8 cellular contexts compared by ENCODE assay signal in the genomic region with DNA sequence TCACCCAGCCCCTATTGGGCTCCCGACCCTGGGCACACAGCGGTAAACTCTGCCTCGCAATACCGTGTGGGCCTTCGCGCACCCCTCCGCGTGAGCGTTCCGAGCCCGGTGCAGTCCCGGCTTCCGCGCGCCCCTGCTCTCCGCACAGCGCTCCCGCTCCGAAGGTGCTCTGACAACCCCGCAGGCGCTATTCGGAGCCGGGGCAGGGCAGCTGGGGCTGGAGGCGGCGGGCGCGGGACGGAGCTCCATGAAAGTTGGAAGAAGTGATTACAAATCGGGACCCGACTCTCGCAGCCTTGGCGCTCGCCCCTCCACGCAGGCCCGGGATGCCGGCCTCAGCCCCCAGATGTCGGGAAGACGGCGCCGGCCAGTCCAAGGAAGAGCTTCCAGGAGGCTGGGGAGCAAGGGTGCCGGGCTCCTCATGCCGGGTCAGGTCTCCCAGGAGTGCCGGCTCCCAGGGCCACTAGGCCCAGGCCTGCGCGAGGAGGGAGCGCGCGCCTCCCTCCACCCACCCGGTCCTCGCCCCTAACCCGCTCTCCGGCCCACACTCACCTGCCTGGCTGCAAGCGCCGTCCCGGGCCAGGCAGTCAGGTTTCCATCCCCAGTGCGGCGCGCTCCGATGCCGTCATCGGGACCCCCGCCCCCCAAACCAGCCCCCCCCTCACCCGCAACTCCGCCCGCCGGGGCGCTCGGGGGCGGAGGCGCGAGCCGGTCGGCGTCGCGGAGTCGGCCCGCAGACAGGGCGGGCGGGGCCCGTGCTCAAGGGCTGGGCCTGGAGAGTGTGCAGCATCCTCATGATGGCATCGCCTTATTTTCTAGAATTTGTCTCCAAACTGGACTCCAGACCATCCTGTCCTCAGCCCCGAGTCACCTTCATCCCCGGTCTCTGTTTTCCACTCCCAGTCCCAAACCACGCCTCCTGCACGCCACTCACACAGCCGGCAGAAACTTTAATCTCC. TPM values are rescaled to one million over a fixed set of nuclear protein-coding genes. Genes with fewer than 3 reads are reported as not detected.
DNase-seq lines count a peak whose midpoint lies in the region; ATAC-seq and TF ChIP-seq lines count a peak whose summit lies in the region.

A gene with protein sequence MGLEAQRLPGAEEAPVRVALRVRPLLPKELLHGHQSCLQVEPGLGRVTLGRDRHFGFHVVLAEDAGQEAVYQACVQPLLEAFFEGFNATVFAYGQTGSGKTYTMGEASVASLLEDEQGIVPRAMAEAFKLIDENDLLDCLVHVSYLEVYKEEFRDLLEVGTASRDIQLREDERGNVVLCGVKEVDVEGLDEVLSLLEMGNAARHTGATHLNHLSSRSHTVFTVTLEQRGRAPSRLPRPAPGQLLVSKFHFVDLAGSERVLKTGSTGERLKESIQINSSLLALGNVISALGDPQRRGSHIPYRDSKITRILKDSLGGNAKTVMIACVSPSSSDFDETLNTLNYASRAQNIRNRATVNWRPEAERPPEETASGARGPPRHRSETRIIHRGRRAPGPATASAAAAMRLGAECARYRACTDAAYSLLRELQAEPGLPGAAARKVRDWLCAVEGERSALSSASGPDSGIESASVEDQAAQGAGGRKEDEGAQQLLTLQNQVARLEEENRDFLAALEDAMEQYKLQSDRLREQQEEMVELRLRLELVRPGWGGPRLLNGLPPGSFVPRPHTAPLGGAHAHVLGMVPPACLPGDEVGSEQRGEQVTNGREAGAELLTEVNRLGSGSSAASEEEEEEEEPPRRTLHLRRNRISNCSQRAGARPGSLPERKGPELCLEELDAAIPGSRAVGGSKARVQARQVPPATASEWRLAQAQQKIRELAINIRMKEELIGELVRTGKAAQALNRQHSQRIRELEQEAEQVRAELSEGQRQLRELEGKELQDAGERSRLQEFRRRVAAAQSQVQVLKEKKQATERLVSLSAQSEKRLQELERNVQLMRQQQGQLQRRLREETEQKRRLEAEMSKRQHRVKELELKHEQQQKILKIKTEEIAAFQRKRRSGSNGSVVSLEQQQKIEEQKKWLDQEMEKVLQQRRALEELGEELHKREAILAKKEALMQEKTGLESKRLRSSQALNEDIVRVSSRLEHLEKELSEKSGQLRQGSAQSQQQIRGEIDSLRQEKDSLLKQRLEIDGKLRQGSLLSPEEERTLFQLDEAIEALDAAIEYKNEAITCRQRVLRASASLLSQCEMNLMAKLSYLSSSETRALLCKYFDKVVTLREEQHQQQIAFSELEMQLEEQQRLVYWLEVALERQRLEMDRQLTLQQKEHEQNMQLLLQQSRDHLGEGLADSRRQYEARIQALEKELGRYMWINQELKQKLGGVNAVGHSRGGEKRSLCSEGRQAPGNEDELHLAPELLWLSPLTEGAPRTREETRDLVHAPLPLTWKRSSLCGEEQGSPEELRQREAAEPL (N-terminal part only) (minus strand): TSS at position 621 of the 959 bp plus-strand sequence. CDS start 2,537 bp downstream, outside the sequence.

- H3K4me3 ChIP-seq in astrocyte of the cerebellum (ENCODE audit: low read depth, low read length) (peak within 1 kb of the TSS; percentile 76), iPS-11a (ENCODE audit: low read depth, low read length) (peak within 1 kb of the TSS; percentile 76), gastrocnemius medialis (peak within 1 kb of the TSS; percentile 57 to 71 (median 64))

- H3K36me3 ChIP-seq in gastrocnemius medialis, result no peaks in the 10 kb centered on the region

- intact Hi-C loops in gastrocnemius medialis (cut with DNase I; ENCODE audit: low total_unique reads), result no loop called here

- TF ChIP-seq CTCF in astrocyte of the cerebellum (IDR thresholded peaks at IDR 0.05; ENCODE audit: low read depth, low read length, missing control alignments), result no peak
- TF ChIP-seq CTCF in gastrocnemius medialis (IDR thresholded peaks at IDR 0.05 in 4 of 5, conservative IDR thresholded peaks at IDR 0.05 in 1 of 5), result no peak

- DNase-seq in NCI-H748 (lab: John Stamatoyannopoulos, UW; ENCODE audit: unreplicated experiment) (peak; percentile 56), NCI-H748 treated with DMSO at 0.1 percent for 48 hours (lab: John Stamatoyannopoulos, UW) (no peak), NCI-H146 treated with DMSO at 0.1 percent for 48 hours (lab: John Stamatoyannopoulos, UW; ENCODE audit: unreplicated experiment) (peak; percentile 2), astrocyte of the cerebellum (ENCODE audit: low read depth) (peak; percentile 13), gastrocnemius medialis (no peak)

- H3K4me1 ChIP-seq in gastrocnemius medialis, result peaks cover 4 to 10% of the 10 kb centered on the region in 2 donors

- in situ Hi-C loops in astrocyte of the cerebellum (cut with HindIII; ENCODE audit: low sequenced_read_pairs) (no loop called here), gastrocnemius medialis (cut with MboI; ENCODE audit: low sequenced_read_pairs in 4 of 4) (no loop called here)

- H3K27ac ChIP-seq in gastrocnemius medialis, result peak within 1 kb of the TSS in 2 of 4 donors; percentile 5 to 9

- H3K27me3 ChIP-seq in gastrocnemius medialis, result peaks cover 3 to 15% (median 8%) of the 10 kb centered on the region in 3 donors

- peak; percentile 32 to 53 for ATAC-seq in gastrocnemius medialis
- ATAC-seq in GM21786 (IDR thresholded peaks at IDR 0.05; ENCODE audit: unreplicated experiment), result no peak
- no peak for ATAC-seq in HG03460 (IDR thresholded peaks at IDR 0.05; ENCODE audit: unreplicated experiment)

- no peak for TF ChIP-seq POLR2A in gastrocnemius medialis (IDR thresholded peaks at IDR 0.05)

- H3K9me3 ChIP-seq in gastrocnemius medialis, result no peaks in the 10 kb centered on the region

RNA-seq across cellular contexts. Expression of the gene that starts here (rescaled TPM):
- total RNA-seq in gastrocnemius medialis, result under 1 TPM; 0.19 to 0.66 (median 0.61) TPM

Comparison
In these comparisons a context has a peak if more than half of its experiments do, and no peak if none do; other contexts are left out.
1. DNase-seq: peak in NCI-H748 (single experiment), NCI-H146 treated with DMSO at 0.1 percent for 48 hours (single experiment) and astrocyte of the cerebellum (single experiment); none in NCI-H748 treated with DMSO at 0.1 percent for 48 hours (single experiment) and gastrocnemius medialis (0 of 2).
2. Peak in ATAC-seq and H3K4me3 ChIP-seq in gastrocnemius medialis; RNA of the gene not detected or under 1 TPM.
3. Peak in every context shown above with its lines, with median percentiles within 50 percentile points of each other: H3K4me3 ChIP-seq.